2 cellular contexts compared by ENCODE assay signal in the genomic region with DNA sequence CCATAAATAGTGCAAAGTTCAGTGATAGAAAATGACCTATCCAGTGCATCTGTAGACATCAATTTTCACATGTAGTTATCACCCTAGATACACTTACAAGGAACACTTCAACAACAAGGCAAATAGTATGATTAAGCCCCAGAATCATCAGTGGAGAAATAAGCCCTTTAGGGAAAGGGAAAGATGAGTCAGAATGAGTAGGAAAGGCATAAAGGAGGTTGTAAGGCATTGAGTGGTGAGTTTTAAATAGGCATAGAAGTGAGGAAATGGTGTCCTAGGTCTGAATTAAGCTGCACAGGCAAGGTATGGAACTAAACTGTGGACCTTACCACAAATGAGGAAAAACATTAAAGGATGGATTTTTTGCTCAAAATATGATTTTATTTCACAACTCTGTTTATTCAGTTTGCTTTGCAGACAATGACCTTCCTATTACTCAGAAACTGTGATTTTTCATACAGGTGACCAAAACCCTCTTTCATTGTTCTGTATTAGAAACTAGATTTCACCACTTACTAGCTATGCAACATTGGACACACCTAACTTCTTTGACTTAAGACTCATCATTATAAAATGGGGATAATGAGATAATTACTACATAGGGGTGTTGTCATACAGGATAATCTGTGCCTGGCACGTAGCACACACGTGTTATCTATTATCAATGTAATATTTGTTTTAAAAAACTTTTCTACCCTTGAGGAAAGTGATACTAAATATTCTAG.
A peak's percentile ranks its signal among the peaks of the same experiment; 100 is the strongest.
TF ChIP-seq lines count a peak whose summit lies in the region.

No MANE protein-coding gene starts in this region.

TF ChIP-seq in endothelial cell of umbilical vein, 7 proteins besides CTCF, POLR2A, EP300 and RAD21:
- peak; percentile 3 for TF ChIP-seq GATA2 (IDR thresholded peaks at IDR 0.05; ENCODE audit: insufficient read depth, insufficient read length, low read depth, low read length)
- no peak for TF ChIP-seq EZH2 (IDR thresholded peaks at IDR 0.05; ENCODE audit: borderline replicate concordance, low read depth, low read length, severe bottlenecking)
- TF ChIP-seq JUN (IDR thresholded peaks at IDR 0.05; ENCODE audit: borderline replicate concordance, insufficient read depth, insufficient read length, low read depth): no peak
- peak; percentile 87 for TF ChIP-seq FOS (IDR thresholded peaks at IDR 0.05; ENCODE audit: borderline replicate concordance, insufficient read depth, low read length)
- TF ChIP-seq MYC (IDR thresholded peaks at IDR 0.05; ENCODE audit: low read depth, low read length): no peak
- TF ChIP-seq MAX (IDR thresholded peaks at IDR 0.05; ENCODE audit: insufficient read depth, insufficient read length): no peak
TF ChIP-seq in endothelial cell of umbilical vein: peak in this region for 2.

TF ChIP-seq in SK-N-SH, 30 proteins besides CTCF, POLR2A, EP300 and RAD21:
- TF ChIP-seq YY1 (IDR thresholded peaks at IDR 0.05; ENCODE audit: low read depth) (no peak), FOXJ3 (CRISPR knock-in tag; IDR thresholded peaks at IDR 0.05) (no peak), NFIC (IDR thresholded peaks at IDR 0.05; ENCODE audit: borderline replicate concordance) (no peak), FOXM1 (IDR thresholded peaks at IDR 0.05; ENCODE audit: low read depth) (no peak)
- TF ChIP-seq, protein P1, sequence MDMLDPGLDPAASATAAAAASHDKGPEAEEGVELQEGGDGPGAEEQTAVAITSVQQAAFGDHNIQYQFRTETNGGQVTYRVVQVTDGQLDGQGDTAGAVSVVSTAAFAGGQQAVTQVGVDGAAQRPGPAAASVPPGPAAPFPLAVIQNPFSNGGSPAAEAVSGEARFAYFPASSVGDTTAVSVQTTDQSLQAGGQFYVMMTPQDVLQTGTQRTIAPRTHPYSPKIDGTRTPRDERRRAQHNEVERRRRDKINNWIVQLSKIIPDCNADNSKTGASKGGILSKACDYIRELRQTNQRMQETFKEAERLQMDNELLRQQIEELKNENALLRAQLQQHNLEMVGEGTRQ (IDR thresholded peaks at IDR 0.05; ENCODE audit: borderline replicate concordance, low read depth, low read length): no peak
